In genomic region chr20:57620999-57621398, GRCh38 we compare ENCODE assay signal across 12 cellular contexts. TPM values are rescaled to one million over a fixed set of nuclear protein-coding genes. Genes with fewer than 3 reads are reported as not detected.
DNase-seq lines count a peak whose midpoint lies in the region; ATAC-seq, FAIRE-seq and TF ChIP-seq lines count a peak whose summit lies in the region.
"Had no signal": no experiment of that assay in that cellular context is flagged by ENCODE, and none has a peak within 500 bp of the region (broad histone marks: within the 10 kb centered on the region; RNA-seq: fewer than 3 reads in every experiment).

No MANE protein-coding gene starts in this region.

- no peak for TF ChIP-seq POLR2A in GM12892 (IDR thresholded peaks at IDR 0.05; ENCODE audit: low read depth, low read length)

- H3K4me1 ChIP-seq in BLaER1 treated with 17β-estradiol and CSF1 and Interleukin-3, amounts not matched to agents 10 nM and 100 nM = peaks cover 41 to 72% (median 63%) of the 10 kb centered on the region in 10 experiments

- H3K4me1 Mint-ChIP-seq in activated CD4-positive, alpha-beta memory T cell treated with anti-CD3 and anti-CD28 coated beads, Interleukin-2, amount 10 ng/mL, durations not matched to agents 7 days and 5 days = peaks cover 65% of the 10 kb centered on the region
- H3K4me1 Mint-ChIP-seq in memory B cell = peaks cover 40% of the 10 kb centered on the region
- H3K4me1 Mint-ChIP-seq: endodermal cell had no signal

- H3K27ac Mint-ChIP-seq in activated CD4-positive, alpha-beta memory T cell treated with anti-CD3 and anti-CD28 coated beads, Interleukin-2, amount 10 ng/mL, durations not matched to agents 7 days and 5 days = peak overlapping the region; percentile 99
- H3K27ac Mint-ChIP-seq in memory B cell = peak overlapping the region; percentile 98
- H3K27ac Mint-ChIP-seq: endodermal cell had no signal

- peak overlapping the region; percentile 87 to 97 (median 94) for H3K4me2 ChIP-seq in BLaER1 treated with 17β-estradiol and CSF1 and Interleukin-3, amounts not matched to agents 10 nM and 100 nM

- H3K4me3 ChIP-seq in BLaER1 treated with 17β-estradiol and CSF1 and Interleukin-3, amounts not matched to agents 10 nM and 100 nM = peak overlapping the region in 7 of 10 experiments; percentile 4 to 52 (median 30); a peak in 6 of 20 replicates
- H3K4me3 ChIP-seq: SJCRH30 had no signal

- ATAC-seq in memory B cell (ENCODE audit: low read depth) (peak; percentile 15), HG02798 (IDR thresholded peaks at IDR 0.05; ENCODE audit: poor library complexity, unreplicated experiment) (no peak), GM18868 (IDR thresholded peaks at IDR 0.05; ENCODE audit: unreplicated experiment) (no peak)

- H3K9me3 Mint-ChIP-seq in activated CD4-positive, alpha-beta memory T cell treated with anti-CD3 and anti-CD28 coated beads, Interleukin-2, amount 10 ng/mL, durations not matched to agents 7 days and 5 days = peaks cover 12% of the 10 kb centered on the region
- peaks cover 6% of the 10 kb centered on the region for H3K9me3 Mint-ChIP-seq in memory B cell

- peaks cover 24% of the 10 kb centered on the region for H3K27me3 Mint-ChIP-seq in activated CD4-positive, alpha-beta memory T cell treated with anti-CD3 and anti-CD28 coated beads, Interleukin-2, amount 10 ng/mL, durations not matched to agents 7 days and 5 days
- H3K27me3 Mint-ChIP-seq in memory B cell = no peaks in the 10 kb centered on the region

- peak; percentile 27 for FAIRE-seq in GM12892 (lab: Jason Lieb, UNC)

- H3K9me3 ChIP-seq in BLaER1 treated with 17β-estradiol and CSF1 and Interleukin-3, amounts not matched to agents 10 nM and 100 nM (replicated peaks in 1 of 11) = peaks cover 0 to 20% (median 10%) of the 10 kb centered on the region in 11 experiments; a peak in 15 of 22 replicates
- H3K9me3 ChIP-seq: SJCRH30 had no signal

- POLR2A ChIA-PET in activated CD4-positive, alpha-beta memory T cell treated with anti-CD3 and anti-CD28 coated beads, Interleukin-2, amount 10 ng/mL, durations not matched to agents 7 days and 5 days (lab: Charles Lee) = interaction anchor here (1.4 to 10.2 kb wide), 9 partner anchors 10 to 231 kb away, joined by 3 to 121 read pairs (median 13); partner anchors contain the start of gene RBM38

- CTCF ChIA-PET in activated CD4-positive, alpha-beta memory T cell treated with anti-CD3 and anti-CD28 coated beads, Interleukin-2, amount 10 ng/mL, durations not matched to agents 7 days and 5 days (lab: Charles Lee) = interaction anchor here (1.1 to 6.4 kb wide), 7 partner anchors 8 to 559 kb away, joined by 4 to 65 read pairs (median 10); no protein-coding TSS in a partner anchor

- H3K4me3 Mint-ChIP-seq in activated CD4-positive, alpha-beta memory T cell treated with anti-CD3 and anti-CD28 coated beads, Interleukin-2, amount 10 ng/mL, durations not matched to agents 7 days and 5 days = peak overlapping the region; percentile 88
- H3K4me3 Mint-ChIP-seq in memory B cell = peak overlapping the region; percentile 88
- H3K4me3 Mint-ChIP-seq: endodermal cell had no signal

- H3K36me3 Mint-ChIP-seq in activated CD4-positive, alpha-beta memory T cell treated with anti-CD3 and anti-CD28 coated beads, Interleukin-2, amount 10 ng/mL, durations not matched to agents 7 days and 5 days (ENCODE audit: low read depth) = peaks cover 46% of the 10 kb centered on the region
- peaks cover 12% of the 10 kb centered on the region for H3K36me3 Mint-ChIP-seq in memory B cell

- peaks cover 0 to 31% (median 7%) of the 10 kb centered on the region in 11 experiments; a peak in 12 of 22 replicates for H3K27me3 ChIP-seq in BLaER1 treated with 17β-estradiol and CSF1 and Interleukin-3, amounts not matched to agents 10 nM and 100 nM

- H3K36me3 ChIP-seq in BLaER1 treated with 17β-estradiol and CSF1 and Interleukin-3, amounts not matched to agents 10 nM and 100 nM = no peaks in the 10 kb centered on the region
- H3K36me3 ChIP-seq: SJCRH30 had no signal

- H3K9ac ChIP-seq in BLaER1 treated with 17β-estradiol and CSF1 and Interleukin-3, amounts not matched to agents 10 nM and 100 nM = peak overlapping the region in 8 of 11 experiments; percentile 12 to 57 (median 26); a peak in 9 of 22 replicates

- DNase-seq in GM12892 (ENCODE audit: insufficient read length) = no peak
- DNase-seq in activated CD4-positive, alpha-beta memory T cell treated with anti-CD3 and anti-CD28 coated beads, Interleukin-2, amount 10 ng/mL, durations not matched to agents 7 days and 5 days = no peak
- peak in 1 of 2 donors; percentile 44 for DNase-seq in memory B cell (ENCODE audit: low spot score in 2 of 2)
- no peak for DNase-seq in ureter (ENCODE audit: low spot score)
- DNase-seq in NCI-H2227 treated with DMSO at 0.1 percent for 48 hours (lab: John Stamatoyannopoulos, UW) = no peak
- DNase-seq: endodermal cell, GDM1, NCI-H526 had no signal

- H4K20me1 ChIP-seq in BLaER1 treated with 17β-estradiol and CSF1 and Interleukin-3, amounts not matched to agents 10 nM and 100 nM = peaks cover 0 to 13% (median 0%) of the 10 kb centered on the region in 11 experiments; a peak in 4 of 22 replicates

- H3K27ac ChIP-seq in BLaER1 treated with 17β-estradiol and CSF1 and Interleukin-3, amounts not matched to agents 10 nM and 100 nM = peak overlapping the region in 5 of 11 experiments; percentile 14 to 63 (median 43); a peak in 7 of 22 replicates
- H3K27ac ChIP-seq: SJCRH30 had no signal

RNA-seq across cellular contexts. Expression of gene ZBP1, which starts 0.8 kb away (rescaled TPM):
- polyA plus RNA-seq in GM12892 (2012; ENCODE audit: missing spikeins) = 2.0 TPM
- 10 to 100 TPM; 51.9 to 57.7 TPM for total RNA-seq in activated CD4-positive, alpha-beta memory T cell treated with anti-CD3 and anti-CD28 coated beads, Interleukin-2, amount 10 ng/mL, durations not matched to agents 7 days and 5 days
- total RNA-seq in ureter = 2.4 TPM
- total RNA-seq: endodermal cell had no signal

Comparison
In these comparisons a context has a peak if more than half of its experiments do, and no peak if none do; other contexts are left out.
1. RNA of gene ZBP1, which starts 0.8 kb away (total RNA-seq): 51.9 to 57.7 TPM in activated CD4-positive, alpha-beta memory T cell treated with anti-CD3 and anti-CD28 coated beads, Interleukin-2, amount 10 ng/mL, durations not matched to agents 7 days and 5 days; 2.4 TPM in ureter (single experiment); every median in the first group is over 10 times any median in the second.